Comparison of ENCODE assay signal across 9 cellular contexts in genomic region chr19:1416014-1416841, GRCh38. TPM values are rescaled to one million over a fixed set of nuclear protein-coding genes. Genes with fewer than 3 reads are reported as not detected.
DNase-seq lines count a peak whose midpoint lies in the region; ATAC-seq and TF ChIP-seq lines count a peak whose summit lies in the region.
"Had no signal": no experiment of that assay in that cellular context is flagged by ENCODE, and none has a peak within 500 bp of the region (broad histone marks: within the 10 kb centered on the region; RNA-seq: fewer than 3 reads in every experiment).

No MANE protein-coding gene starts in this region.

- no peaks in the 10 kb centered on the region for H3K27me3 ChIP-seq in CD4-positive, alpha-beta T cell (ENCODE audit: control insufficient read depth, insufficient read depth, low read length)

- CTCF ChIA-PET in CD4-positive, alpha-beta T cell (lab: Charles Lee), result no interaction called here
- CTCF ChIA-PET in activated CD8-positive, alpha-beta T cell treated with anti-CD3 and anti-CD28 coated beads for 36 hours (lab: Charles Lee), result interaction anchor here (0.6 to 1.4 kb wide), 2 partner anchors 143 to 172 kb away, joined by 3 to 4 read pairs; no protein-coding TSS in a partner anchor

- H3K4me3 Mint-ChIP-seq in CD4-positive, alpha-beta T cell, result peak overlapping the region; percentile 42
- no peak overlapping the region for H3K4me3 Mint-ChIP-seq in activated CD8-positive, alpha-beta T cell treated with anti-CD3 and anti-CD28 coated beads for 36 hours
- peak overlapping the region; percentile 71 for H3K4me3 Mint-ChIP-seq in osteocyte (ENCODE audit: unreplicated experiment)

- H3K27ac ChIP-seq in CD4-positive, alpha-beta T cell (ENCODE audit: low read depth, low read length), result no peak overlapping the region

- no peak for DNase-seq in CD4-positive, alpha-beta T cell
- no peak for DNase-seq in activated CD8-positive, alpha-beta T cell treated with anti-CD3 and anti-CD28 coated beads for 36 hours
- DNase-seq in fibroblast of mammary gland (ENCODE audit: low read depth) (peak; percentile 81), osteocyte (ENCODE audit: extremely low spot score, unreplicated experiment) (no peak), GM19240 (ENCODE audit: insufficient read length, low spot score) (no peak), KG1 (lab: John Stamatoyannopoulos, UW) (no peak), NCI-H2107 treated with DMSO at 0.1 percent for 48 hours (lab: John Stamatoyannopoulos, UW; ENCODE audit: unreplicated experiment) (no peak)

- no peak for ATAC-seq in CD4-positive, alpha-beta T cell (ENCODE audit: poor library complexity)
- ATAC-seq in activated CD8-positive, alpha-beta T cell treated with anti-CD3 and anti-CD28 coated beads for 36 hours, result no peak
- no peak for ATAC-seq in HG03280 (IDR thresholded peaks at IDR 0.05; ENCODE audit: unreplicated experiment)

- peak overlapping the region; percentile 76 for H3K27ac Mint-ChIP-seq in CD4-positive, alpha-beta T cell
- H3K27ac Mint-ChIP-seq in activated CD8-positive, alpha-beta T cell treated with anti-CD3 and anti-CD28 coated beads for 36 hours, result peak overlapping the region; percentile 72
- H3K27ac Mint-ChIP-seq in osteocyte (ENCODE audit: unreplicated experiment), result peak overlapping the region; percentile 95

- no peaks in the 10 kb centered on the region for H3K27me3 Mint-ChIP-seq in CD4-positive, alpha-beta T cell
- no peaks in the 10 kb centered on the region for H3K27me3 Mint-ChIP-seq in activated CD8-positive, alpha-beta T cell treated with anti-CD3 and anti-CD28 coated beads for 36 hours
- H3K27me3 Mint-ChIP-seq in osteocyte (ENCODE audit: unreplicated experiment), result no peaks in the 10 kb centered on the region

- intact Hi-C loops in CD4-positive, alpha-beta T cell (cut with DNase I, micrococcal nuclease), result no loop called here
- intact Hi-C loops in activated CD8-positive, alpha-beta T cell treated with anti-CD3 and anti-CD28 coated beads for 36 hours (cut with micrococcal nuclease), result no loop called here

- no peak for TF ChIP-seq CTCF in CD4-positive, alpha-beta T cell (IDR thresholded peaks at IDR 0.05)
- TF ChIP-seq CTCF in activated CD8-positive, alpha-beta T cell treated with anti-CD3 and anti-CD28 coated beads for 36 hours (IDR thresholded peaks at IDR 0.05), result no peak
- TF ChIP-seq CTCF in fibroblast of mammary gland (conservative IDR thresholded peaks at IDR 0.05; ENCODE audit: control insufficient read depth, insufficient read depth, low read depth, low read length), result no peak
- no peak for TF ChIP-seq CTCF in osteocyte (IDR thresholded peaks at IDR 0.05)

- peaks cover 47% of the 10 kb centered on the region for H3K4me1 Mint-ChIP-seq in CD4-positive, alpha-beta T cell (ENCODE audit: low read depth)
- H3K4me1 Mint-ChIP-seq in activated CD8-positive, alpha-beta T cell treated with anti-CD3 and anti-CD28 coated beads for 36 hours (ENCODE audit: low read depth), result peaks cover 58% of the 10 kb centered on the region
- peaks cover 48% of the 10 kb centered on the region for H3K4me1 Mint-ChIP-seq in osteocyte (ENCODE audit: unreplicated experiment)

- peaks cover 72% of the 10 kb centered on the region for H3K36me3 Mint-ChIP-seq in CD4-positive, alpha-beta T cell (ENCODE audit: low read depth)
- H3K36me3 Mint-ChIP-seq in activated CD8-positive, alpha-beta T cell treated with anti-CD3 and anti-CD28 coated beads for 36 hours (ENCODE audit: low read depth), result peaks cover 40% of the 10 kb centered on the region
- H3K36me3 Mint-ChIP-seq in osteocyte (ENCODE audit: unreplicated experiment), result peaks cover 15% of the 10 kb centered on the region

- H3K4me3 ChIP-seq in fibroblast of mammary gland (ENCODE audit: control insufficient read depth, low read depth, low read length), result no peak overlapping the region
- H3K4me3 ChIP-seq: HAP-1 had no signal

- no peaks in the 10 kb centered on the region for H3K9me3 Mint-ChIP-seq in CD4-positive, alpha-beta T cell
- H3K9me3 Mint-ChIP-seq in activated CD8-positive, alpha-beta T cell treated with anti-CD3 and anti-CD28 coated beads for 36 hours, result no peaks in the 10 kb centered on the region
- H3K9me3 Mint-ChIP-seq in osteocyte (ENCODE audit: unreplicated experiment), result no peaks in the 10 kb centered on the region

- POLR2A ChIA-PET in CD4-positive, alpha-beta T cell (lab: Charles Lee), result no interaction called here
- POLR2A ChIA-PET in activated CD8-positive, alpha-beta T cell treated with anti-CD3 and anti-CD28 coated beads for 36 hours (lab: Charles Lee), result interaction anchor here (0.7 to 1.5 kb wide), 8 partner anchors 13 to 609 kb away, joined by 3 to 6 read pairs (median 3); partner anchors contain the start of gene RPS15

- H3K9me3 ChIP-seq in CD4-positive, alpha-beta T cell (ENCODE audit: control insufficient read depth, low read length), result no peaks in the 10 kb centered on the region
- H3K9me3 ChIP-seq: HAP-1 had no signal

RNA-seq across cellular contexts. Expression of gene DAZAP1, which starts 8.8 kb away (rescaled TPM):
- 100 to 1,000 TPM; 128 to 133 TPM for total RNA-seq in CD4-positive, alpha-beta T cell
- 100 to 1,000 TPM; 263 to 283 TPM for total RNA-seq in activated CD8-positive, alpha-beta T cell treated with anti-CD3 and anti-CD28 coated beads for 36 hours
- 91.0 and 101 TPM in 2 replicates for total RNA-seq in osteocyte

RNA-seq across cellular contexts. Expression of gene GAMT, which starts 14.9 kb away (rescaled TPM):
- 10 to 100 TPM; 11.0 to 13.0 TPM for total RNA-seq in CD4-positive, alpha-beta T cell
- 10 to 100 TPM; 27.8 to 29.5 TPM for total RNA-seq in activated CD8-positive, alpha-beta T cell treated with anti-CD3 and anti-CD28 coated beads for 36 hours
- total RNA-seq in osteocyte, result 31.2 and 35.3 TPM in 2 replicates

RNA-seq across cellular contexts. Expression of gene RPS15, which starts 22.0 kb away (rescaled TPM):
- 1,000 to 10,000 TPM; 2,193 to 2,200 TPM for total RNA-seq in CD4-positive, alpha-beta T cell
- 1,000 to 10,000 TPM; 1,854 to 1,879 TPM for total RNA-seq in activated CD8-positive, alpha-beta T cell treated with anti-CD3 and anti-CD28 coated beads for 36 hours
- 932 and 969 TPM in 2 replicates for total RNA-seq in osteocyte

RNA-seq across cellular contexts. Expression of gene NDUFS7, which starts 32.5 kb away (rescaled TPM):
- 10 to 100 TPM; 40.0 to 42.6 TPM for total RNA-seq in CD4-positive, alpha-beta T cell
- 100 to 1,000 TPM; 113 to 120 TPM for total RNA-seq in activated CD8-positive, alpha-beta T cell treated with anti-CD3 and anti-CD28 coated beads for 36 hours
- 71.7 and 74.4 TPM in 2 replicates for total RNA-seq in osteocyte

RNA-seq across cellular contexts. Expression of gene APC2, which starts 33.7 kb away (rescaled TPM):
- total RNA-seq in CD4-positive, alpha-beta T cell, result under 1 TPM; 0.20 to 0.30 TPM
- total RNA-seq in activated CD8-positive, alpha-beta T cell treated with anti-CD3 and anti-CD28 coated beads for 36 hours, result under 1 TPM; 0.07 to 0.29 TPM
- total RNA-seq in osteocyte, result 1.2 and 1.5 TPM in 2 replicates
